In the genomic region with DNA sequence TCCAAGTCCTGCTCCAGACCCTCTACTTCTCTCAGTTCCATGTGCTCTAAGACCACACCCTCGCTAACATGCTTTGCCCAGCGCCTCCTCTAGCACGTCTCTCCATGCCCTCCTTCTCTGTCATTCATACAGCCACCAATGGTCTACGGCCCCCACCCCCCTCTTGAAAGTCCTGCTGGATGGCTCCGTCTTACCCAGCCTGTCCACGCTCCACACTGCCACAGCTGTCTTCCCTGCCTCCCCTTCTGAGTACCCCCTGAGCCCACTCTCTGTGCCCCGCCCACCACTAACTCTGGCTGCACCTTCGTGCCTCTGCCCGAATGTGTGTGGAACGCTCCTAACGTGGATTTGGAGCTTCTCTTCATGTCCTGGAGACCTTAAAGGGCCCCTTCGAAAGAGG, we compare ENCODE assay signal across 11 cellular contexts.
"Had no signal": no experiment of that assay in that cellular context is flagged by ENCODE, and none has a peak within 500 bp of the region (broad histone marks: within the 10 kb centered on the region; RNA-seq: fewer than 3 reads in every experiment).

No MANE protein-coding gene starts in this region.

- H3K27me3 ChIP-seq: upper lobe of left lung had no signal

- H3K36me3 ChIP-seq: upper lobe of left lung had no signal

- H3K9me3 ChIP-seq: upper lobe of left lung had no signal

- H3K4me3 Mint-ChIP-seq: activated naive CD8-positive, alpha-beta T cell treated with anti-CD3 and anti-CD28 coated beads for 36 hours; activated T-cell treated with anti-CD3 and anti-CD28 coated beads, Interleukin-2, amount 50 U/mL, for 4 hours; naive thymus-derived CD8-positive, alpha-beta T cell had no signal

- H3K4me3 ChIP-seq: lung, upper lobe of left lung had no signal

- H3K9me3 Mint-ChIP-seq: activated naive CD8-positive, alpha-beta T cell treated with anti-CD3 and anti-CD28 coated beads for 36 hours; activated T-cell treated with anti-CD3 and anti-CD28 coated beads, Interleukin-2, amount 50 U/mL, for 4 hours; naive thymus-derived CD8-positive, alpha-beta T cell had no signal

- H3K27ac Mint-ChIP-seq: activated naive CD8-positive, alpha-beta T cell treated with anti-CD3 and anti-CD28 coated beads for 36 hours; naive thymus-derived CD8-positive, alpha-beta T cell had no signal

- H3K36me3 Mint-ChIP-seq: activated naive CD8-positive, alpha-beta T cell treated with anti-CD3 and anti-CD28 coated beads for 36 hours; naive thymus-derived CD8-positive, alpha-beta T cell had no signal

- H3K4me1 Mint-ChIP-seq: activated naive CD8-positive, alpha-beta T cell treated with anti-CD3 and anti-CD28 coated beads for 36 hours; naive thymus-derived CD8-positive, alpha-beta T cell had no signal

- DNase-seq: activated CD4-positive, alpha-beta T cell treated with anti-CD3 and anti-CD28 coated beads, Interleukin-2, amount 50 U/mL, for 1 hour; activated gamma-delta T cell treated with Interleukin-2 at 50 U/mL for 16 hours; activated naive CD8-positive, alpha-beta T cell treated with anti-CD3 and anti-CD28 coated beads for 36 hours; activated T-cell treated with anti-CD3 and anti-CD28 coated beads, Interleukin-2, amount 50 U/mL, for 4 hours; hypothalamus; naive thymus-derived CD8-positive, alpha-beta T cell; occipital lobe; SHP77 treated with DMSO at 0.1 percent for 48 hours; T-helper 2 cell had no signal
